In genomic region chr10:50558368-50558767, GRCh38 we compare ENCODE assay signal across 1 cellular context.
TF ChIP-seq lines count a peak whose summit lies in the region.

No MANE protein-coding gene starts in this region.

TF ChIP-seq in liver, 16 proteins besides CTCF, POLR2A, EP300 and RAD21 (continued from another document):
- TF ChIP-seq REST (IDR thresholded peaks at IDR 0.05) (no peak), YY1 (IDR thresholded peaks at IDR 0.05) (no peak)
